In the genomic region with DNA sequence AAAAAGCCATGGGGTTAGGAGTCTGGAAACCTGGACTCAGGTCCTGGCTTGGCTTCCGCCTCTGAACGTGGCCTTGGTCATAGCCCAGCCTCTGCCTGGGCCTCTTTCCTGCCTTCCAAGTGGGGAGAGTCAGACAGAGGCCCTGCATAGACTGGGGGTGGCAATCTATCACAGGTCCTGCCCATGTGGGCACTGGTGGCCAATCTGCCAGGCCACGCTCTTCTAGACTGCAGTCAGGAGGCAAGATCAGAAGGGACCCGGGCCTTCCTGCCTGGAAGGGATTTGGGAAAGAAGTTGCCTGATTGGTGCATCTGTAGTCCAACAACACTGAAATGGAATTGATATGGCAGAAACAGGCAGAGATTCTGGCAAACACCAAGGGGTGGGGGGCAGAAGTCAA, we compare ENCODE assay signal across 20 cellular contexts. TPM values are rescaled to one million over a fixed set of nuclear protein-coding genes. Genes with fewer than 3 reads are reported as not detected.
A peak's percentile ranks its signal among the peaks of the same experiment; 100 is the strongest.
DNase-seq lines count a peak whose midpoint lies in the region; ATAC-seq and TF ChIP-seq lines count a peak whose summit lies in the region.
"Had no signal": no experiment of that assay in that cellular context is flagged by ENCODE, and none has a peak within 500 bp of the region (broad histone marks: within the 10 kb centered on the region; RNA-seq: fewer than 3 reads in every experiment).

No MANE protein-coding gene starts in this region.

- no peaks in the 10 kb centered on the region for H3K4me1 Mint-ChIP-seq in type B pancreatic cell (ENCODE audit: unreplicated experiment)
- H3K4me1 Mint-ChIP-seq: B cell had no signal

- DNase-seq in right atrium auricular region (ENCODE audit: low spot score) (peak; percentile 23), cardiac septum (ENCODE audit: low spot score) (no peak), coronary artery (ENCODE audit: low spot score) (peak; percentile 62), type B pancreatic cell (ENCODE audit: extremely low spot score, unreplicated experiment) (peak; percentile 25), NOMO-1 (lab: John Stamatoyannopoulos, UW; ENCODE audit: unreplicated experiment in 2 of 2) (no peak), NCI-H2171 (lab: John Stamatoyannopoulos, UW) (no peak)
- DNase-seq: AML-193; Caco-2; Calu3; CD4-positive, alpha-beta T cell; CD8-positive, alpha-beta T cell; DMS79 treated with DMSO at 0.1 percent for 48 hours; GF-D8 had no signal

- intact Hi-C loops in cardiac septum (cut with DNase I) = no loop called here

- no peak overlapping the region for H3K4me3 Mint-ChIP-seq in type B pancreatic cell
- H3K4me3 Mint-ChIP-seq: B cell; CD4-positive, alpha-beta T cell; CD8-positive, alpha-beta T cell had no signal

- no peak for ATAC-seq in GM18511 (IDR thresholded peaks at IDR 0.05; ENCODE audit: unreplicated experiment)
- ATAC-seq: A549; CD8-positive, alpha-beta T cell had no signal

- no peaks in the 10 kb centered on the region for H3K36me3 Mint-ChIP-seq in type B pancreatic cell
- H3K36me3 Mint-ChIP-seq: CD8-positive, alpha-beta T cell had no signal

- H3K27me3 ChIP-seq in right atrium auricular region = no peaks in the 10 kb centered on the region

- H3K9me3 ChIP-seq in right atrium auricular region = no peaks in the 10 kb centered on the region
- H3K9me3 ChIP-seq: A549; BLaER1 treated with 17β-estradiol and CSF1 and Interleukin-3, amounts not matched to agents 10 nM and 100 nM; Caco-2 had no signal

- no peak overlapping the region for H3K27ac Mint-ChIP-seq in type B pancreatic cell
- H3K27ac Mint-ChIP-seq: B cell; CD4-positive, alpha-beta T cell; CD8-positive, alpha-beta T cell had no signal

- no peaks in the 10 kb centered on the region for H3K4me1 ChIP-seq in right atrium auricular region
- H3K4me1 ChIP-seq: A549; BLaER1 treated with 17β-estradiol and CSF1 and Interleukin-3, amounts not matched to agents 10 nM and 100 nM; Caco-2 had no signal

- H3K4me3 ChIP-seq in right atrium auricular region (no peak overlapping the region), coronary artery (no peak overlapping the region)
- H3K4me3 ChIP-seq: A549; BLaER1 treated with 17β-estradiol and CSF1 and Interleukin-3, amounts not matched to agents 10 nM and 100 nM had no signal

- no peak for TF ChIP-seq CTCF in right atrium auricular region (IDR thresholded peaks at IDR 0.05)
- TF ChIP-seq CTCF in coronary artery (IDR thresholded peaks at IDR 0.05) = no peak
- no peak for TF ChIP-seq CTCF in type B pancreatic cell (conservative IDR thresholded peaks at IDR 0.05)

- H3K27me3 Mint-ChIP-seq in type B pancreatic cell = no peaks in the 10 kb centered on the region
- H3K27me3 Mint-ChIP-seq: B cell; CD4-positive, alpha-beta T cell had no signal

- H3K27ac ChIP-seq in right atrium auricular region (no peak overlapping the region), coronary artery (no peak overlapping the region)
- H3K27ac ChIP-seq: 22Rv1; A549; BLaER1 treated with 17β-estradiol and CSF1 and Interleukin-3, amounts not matched to agents 10 nM and 100 nM; C4-2B had no signal

- no peaks in the 10 kb centered on the region for H3K36me3 ChIP-seq in right atrium auricular region
- H3K36me3 ChIP-seq: BLaER1 treated with 17β-estradiol and CSF1 and Interleukin-3, amounts not matched to agents 10 nM and 100 nM had no signal

- no peaks in the 10 kb centered on the region for H3K9me3 Mint-ChIP-seq in type B pancreatic cell
- H3K9me3 Mint-ChIP-seq: CD4-positive, alpha-beta T cell; CD8-positive, alpha-beta T cell had no signal

RNA-seq across cellular contexts. Expression of a gene that starts 46.1 kb away (rescaled TPM):
- total RNA-seq in right atrium auricular region = not detected
- total RNA-seq in cardiac septum = not detected
- total RNA-seq in type B pancreatic cell (ENCODE audit: low replicate concordance) = not detected in 2 replicates
- total RNA-seq: A172; B cell; Caco-2; Calu3; CD4-positive, alpha-beta T cell; CD8-positive, alpha-beta T cell had no signal

Comparison
In these comparisons a context has a peak if more than half of its experiments do, and no peak if none do; other contexts are left out.
1. DNase-seq: peak in right atrium auricular region (single experiment), coronary artery (single experiment) and type B pancreatic cell (single experiment); none in cardiac septum (single experiment), NOMO-1 (0 of 2) and NCI-H2171 (single experiment).